14 cellular contexts compared by ENCODE assay signal in genomic region chr15:99387769-99388168, GRCh38.
"Had no signal": no experiment of that assay in that cellular context is flagged by ENCODE, and none has a peak within 500 bp of the region (broad histone marks: within the 10 kb centered on the region; RNA-seq: fewer than 3 reads in every experiment).

No MANE protein-coding gene starts in this region.

- H3K27ac Mint-ChIP-seq: activated naive CD8-positive, alpha-beta T cell; activated T-cell treated with anti-CD3 and anti-CD28 coated beads, Interleukin-2, amount 50 U/mL, for 72 hours; natural killer cell; stimulated activated effector memory CD8-positive, alpha-beta T cell treated with anti-CD3 and anti-CD28 coated beads, Interleukin-12 subunit alpha, Interleukin-12 subunit beta, amount 100 ng/mL, for 72 hours; WTC11 had no signal

- DNase-seq: activated CD4-positive, alpha-beta T cell treated with anti-CD3 and anti-CD28 coated beads for 4 hours; activated CD8-positive, alpha-beta memory T cell treated with anti-CD3 and anti-CD28 coated beads, Interleukin-2, amount 50 U/mL, for 48 hours; activated gamma-delta T cell; activated T-cell treated with anti-CD3 and anti-CD28 coated beads, Interleukin-2, amount 50 U/mL, for 72 hours; amygdala; central memory CD4-positive, alpha-beta T cell; colonic mucosa; mucosa of descending colon; natural killer cell; thyroid gland had no signal

- ATAC-seq: activated T-cell treated with anti-CD3 and anti-CD28 coated beads, Interleukin-2, amount 50 U/mL, for 72 hours; mucosa of descending colon; natural killer cell; stimulated activated effector memory CD8-positive, alpha-beta T cell treated with anti-CD3 and anti-CD28 coated beads, Interleukin-12 subunit alpha, Interleukin-12 subunit beta, amount 100 ng/mL, for 72 hours; WTC11 had no signal

- H3K27me3 Mint-ChIP-seq: activated naive CD8-positive, alpha-beta T cell had no signal

- H3K4me3 Mint-ChIP-seq: activated naive CD8-positive, alpha-beta T cell; activated T-cell treated with anti-CD3 and anti-CD28 coated beads, Interleukin-2, amount 50 U/mL, for 72 hours; brain; natural killer cell; stimulated activated effector memory CD8-positive, alpha-beta T cell treated with anti-CD3 and anti-CD28 coated beads, Interleukin-12 subunit alpha, Interleukin-12 subunit beta, amount 100 ng/mL, for 72 hours; WTC11 had no signal

- H3K4me1 Mint-ChIP-seq: natural killer cell; stimulated activated effector memory CD8-positive, alpha-beta T cell treated with anti-CD3 and anti-CD28 coated beads, Interleukin-12 subunit alpha, Interleukin-12 subunit beta, amount 100 ng/mL, for 72 hours had no signal
